In the genomic region with DNA sequence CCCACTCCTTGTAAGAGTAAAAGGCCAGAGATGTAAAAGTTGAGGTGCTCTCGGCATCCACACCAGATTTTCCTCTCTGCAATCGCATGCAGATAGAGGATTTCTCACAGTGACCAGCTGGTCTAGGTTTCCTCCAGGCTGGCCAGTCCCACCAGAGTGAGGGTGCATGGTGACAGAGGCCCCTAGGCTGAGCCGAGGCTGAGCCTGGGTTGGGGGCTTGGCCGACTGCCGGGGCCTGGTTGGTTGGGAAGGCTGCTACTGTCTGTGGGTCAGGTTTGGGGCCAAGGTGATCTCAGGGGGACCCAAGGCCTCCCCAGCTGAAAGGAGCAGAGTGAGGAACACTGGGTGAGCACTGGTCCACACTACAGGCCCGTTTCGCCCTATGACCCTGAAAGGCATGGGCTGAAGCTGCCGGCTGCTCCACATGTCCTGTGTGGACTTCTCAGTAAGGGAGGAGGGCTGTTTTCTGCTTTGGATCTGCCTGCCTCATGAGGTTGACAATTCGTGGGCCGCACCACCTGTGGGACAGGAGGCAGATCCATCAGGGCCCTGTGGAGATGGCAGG, we compare ENCODE assay signal across 9 cellular contexts.
"Had no signal": no experiment of that assay in that cellular context is flagged by ENCODE, and none has a peak within 500 bp of the region (broad histone marks: within the 10 kb centered on the region; RNA-seq: fewer than 3 reads in every experiment).

No MANE protein-coding gene starts in this region.

- H3K4me1 ChIP-seq: HAP-1 had no signal

- H3K4me3 ChIP-seq: GM23248, HAP-1 had no signal

- H3K36me3 Mint-ChIP-seq: IgD-negative memory B cell had no signal

- H3K9me3 ChIP-seq: HAP-1 had no signal

- ATAC-seq: HCT116, HepG2 had no signal

- H3K36me3 ChIP-seq: HAP-1 had no signal

- H3K27ac Mint-ChIP-seq: HFFc6, IgD-negative memory B cell had no signal

- H3K27ac ChIP-seq: GM23248, HL-60 had no signal

- DNase-seq: GM23248, GOT3, H7, HFFc6 had no signal
